In genomic region chr13:110523838-110524237, GRCh38 we compare ENCODE assay signal across 18 cellular contexts. TPM values are rescaled to one million over a fixed set of nuclear protein-coding genes. Genes with fewer than 3 reads are reported as not detected.
DNase-seq lines count a peak whose midpoint lies in the region; ATAC-seq, FAIRE-seq and TF ChIP-seq lines count a peak whose summit lies in the region.
"Had no signal": no experiment of that assay in that cellular context is flagged by ENCODE, and none has a peak within 500 bp of the region (broad histone marks: within the 10 kb centered on the region; RNA-seq: fewer than 3 reads in every experiment).

No MANE protein-coding gene starts in this region.

- no peak for FAIRE-seq in GM19239 (lab: Jason Lieb, UNC)

- peaks cover 0 to 57% (median 28%) of the 10 kb centered on the region in 11 experiments; a peak in 20 of 22 replicates for H3K36me3 ChIP-seq in BLaER1 treated with 17β-estradiol and CSF1 and Interleukin-3, amounts not matched to agents 10 nM and 100 nM
- H3K36me3 ChIP-seq in gastroesophageal sphincter (peaks cover 0 to 25% of the 10 kb centered on the region in 2 donors), psoas muscle (ENCODE audit: insufficient read depth in 1 of 2, low read depth in 1 of 2) (no peaks in the 10 kb centered on the region)
- H3K36me3 ChIP-seq: brain microvascular endothelial cell, WERI-Rb-1 had no signal

- CTCF ChIA-PET in RWPE1 (lab: Yijun Ruan, JAX): no interaction called here

- H3K9me3 ChIP-seq in BLaER1 treated with 17β-estradiol and CSF1 and Interleukin-3, amounts not matched to agents 10 nM and 100 nM (replicated peaks in 1 of 11): no peaks in the 10 kb centered on the region
- no peaks in the 10 kb centered on the region for H3K9me3 ChIP-seq in gastroesophageal sphincter
- H3K9me3 ChIP-seq in psoas muscle: no peaks in the 10 kb centered on the region

- H3K27ac ChIP-seq in BLaER1 treated with 17β-estradiol and CSF1 and Interleukin-3, amounts not matched to agents 10 nM and 100 nM: peak overlapping the region; percentile 86 to 96 (median 93)
- H3K27ac ChIP-seq in RWPE1 (peak overlapping the region; percentile 59), gastroesophageal sphincter (peak overlapping the region in 3 of 4 donors; percentile 56 to 76 (median 56)), psoas muscle (peak overlapping the region; percentile 55)
- H3K27ac ChIP-seq: brain microvascular endothelial cell, WERI-Rb-1 had no signal

- peak overlapping the region; percentile 43 to 67 (median 56) for H3K4me3 ChIP-seq in BLaER1 treated with 17β-estradiol and CSF1 and Interleukin-3, amounts not matched to agents 10 nM and 100 nM
- H3K4me3 ChIP-seq in gastroesophageal sphincter: no peak overlapping the region
- H3K4me3 ChIP-seq in psoas muscle: no peak overlapping the region

- peaks cover 100% of the 10 kb centered on the region in 10 experiments for H3K4me1 ChIP-seq in BLaER1 treated with 17β-estradiol and CSF1 and Interleukin-3, amounts not matched to agents 10 nM and 100 nM
- H3K4me1 ChIP-seq in gastroesophageal sphincter (peaks cover 0 to 90% (median 8%) of the 10 kb centered on the region in 3 donors), psoas muscle (peaks cover 4% of the 10 kb centered on the region)

- WGBS in gastroesophageal sphincter (ENCODE audit: low coverage in 1 of 2), 2 donors: no CpG with 5 or more reads among the region's 14 CpGs
- 94 to 96% (median 94%) methylated on average over 14 of the region's 14 CpGs for WGBS in psoas muscle, 3 donors

- DNase-seq in RWPE1 (ENCODE audit: low spot score): no peak
- no peak for DNase-seq in psoas muscle
- no peak for DNase-seq in germinal center (ENCODE audit: low spot score)
- DNase-seq in RPMI8226: no peak
- no peak for DNase-seq in NCI-H2081 treated with DMSO at 0.1 percent for 48 hours (lab: John Stamatoyannopoulos, UW)
- DNase-seq in GM19239 (ENCODE audit: insufficient read length, low spot score): no peak
- DNase-seq: activated naive CD4-positive, alpha-beta T cell treated with anti-CD3 and anti-CD28 coated beads, Interleukin-2, amount 50 U/mL, for 16 hours; activated T-cell treated with anti-CD3 and anti-CD28 coated beads, Interleukin-2, amount 50 U/mL, for 1 hour; brain microvascular endothelial cell; effector CD8-positive, alpha-beta T cell; HCEC 1CT; hypothalamus; kidney glomerular epithelial cell; NCI-H2227 treated with DMSO at 0.1 percent for 48 hours; stimulated activated naive CD4-positive, alpha-beta T cell treated with Interleukin-2 at 50 U/mL for 16 hours; WERI-Rb-1 had no signal

- H3K9ac ChIP-seq in BLaER1 treated with 17β-estradiol and CSF1 and Interleukin-3, amounts not matched to agents 10 nM and 100 nM: peak overlapping the region; percentile 76 to 90 (median 81)

- POLR2A ChIA-PET in RWPE1 (lab: Yijun Ruan, JAX; ENCODE audit: low non-redundant PET): interaction anchor here (0.5 to 1.0 kb wide), 2 partner anchors 10 to 284 kb away, joined by 3 read pairs; no protein-coding TSS in a partner anchor

- no peak for TF ChIP-seq POLR2A in gastroesophageal sphincter (IDR thresholded peaks at IDR 0.05)

- no peak for TF ChIP-seq CTCF in RWPE1 (conservative IDR thresholded peaks at IDR 0.05; ENCODE audit: low read depth)
- TF ChIP-seq CTCF in gastroesophageal sphincter (IDR thresholded peaks at IDR 0.05): no peak
- TF ChIP-seq CTCF in psoas muscle (IDR thresholded peaks at IDR 0.05): no peak

- no peak for TF ChIP-seq EP300 in gastroesophageal sphincter (IDR thresholded peaks at IDR 0.05)

- peak overlapping the region; percentile 90 to 100 (median 97) for H3K4me2 ChIP-seq in BLaER1 treated with 17β-estradiol and CSF1 and Interleukin-3, amounts not matched to agents 10 nM and 100 nM

- H4K20me1 ChIP-seq in BLaER1 treated with 17β-estradiol and CSF1 and Interleukin-3, amounts not matched to agents 10 nM and 100 nM: peaks cover 0 to 35% (median 0%) of the 10 kb centered on the region in 11 experiments; a peak in 6 of 22 replicates

- no peak for ATAC-seq in gastroesophageal sphincter
- no peak for ATAC-seq in psoas muscle

- intact Hi-C loops in psoas muscle (cut with DNase I): no loop called here

- H3K27me3 ChIP-seq in BLaER1 treated with 17β-estradiol and CSF1 and Interleukin-3, amounts not matched to agents 10 nM and 100 nM: no peaks in the 10 kb centered on the region
- H3K27me3 ChIP-seq in gastroesophageal sphincter (no peaks in the 10 kb centered on the region), psoas muscle (ENCODE audit: insufficient read depth in 3 of 3, low read length in 2 of 3) (no peaks in the 10 kb centered on the region)
- H3K27me3 ChIP-seq: brain microvascular endothelial cell had no signal

RNA-seq across cellular contexts. Expression of gene RAB20, which starts 37.7 kb away (rescaled TPM):
- total RNA-seq in gastroesophageal sphincter (10 to 100 TPM in 3 of 4 donors, 1 to 10 TPM in 1; 8.7 to 32.8 (median 18.4) TPM), psoas muscle (1 to 10 TPM; 2.3 to 6.8 (median 3.0) TPM)
- 10 to 100 TPM in 1 of 3 donors, 1 to 10 TPM in 2; 1.2 to 20.5 (median 2.7) TPM for polyA plus RNA-seq in psoas muscle

Comparison
In these comparisons a context has a peak if more than half of its experiments do, and no peak if none do; other contexts are left out.
1. H3K4me3 ChIP-seq: peak in BLaER1 treated with 17β-estradiol and CSF1 and Interleukin-3, amounts not matched to agents 10 nM and 100 nM (10 of 10); none in gastroesophageal sphincter (0 of 2) and psoas muscle (single experiment).
2. Peak in every context shown above with its lines, with median percentiles within 50 percentile points of each other: H3K27ac ChIP-seq.